Comparison of ENCODE assay signal across 13 cellular contexts in the genomic region with DNA sequence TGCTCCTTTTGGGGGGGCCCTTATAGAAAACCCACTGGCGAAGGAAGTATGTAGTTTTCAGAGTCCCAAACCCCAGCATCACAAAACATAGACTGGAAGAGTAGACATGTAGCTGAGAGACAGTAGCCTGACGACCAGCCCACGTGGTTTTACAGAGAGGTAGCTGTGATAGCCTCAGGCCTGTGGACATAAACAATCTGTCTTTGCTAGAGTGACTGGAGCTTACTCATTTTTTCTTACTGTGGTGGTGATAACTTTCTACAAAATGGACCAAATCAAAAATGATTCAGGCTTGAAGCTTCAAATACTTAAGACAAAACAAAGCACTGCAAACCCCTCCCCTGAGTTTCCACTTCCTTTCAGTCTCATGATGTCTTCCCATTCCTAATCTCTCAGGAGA.
"Had no signal": no experiment of that assay in that cellular context is flagged by ENCODE, and none has a peak within 500 bp of the region (broad histone marks: within the 10 kb centered on the region; RNA-seq: fewer than 3 reads in every experiment).

No MANE protein-coding gene starts in this region.

- FAIRE-seq: kidney had no signal

- H3K4me1 ChIP-seq: body of pancreas, left ventricle myocardium inferior, stomach, uterus had no signal

- H3K27ac ChIP-seq: body of pancreas, left ventricle myocardium inferior, stomach, uterus had no signal

- H3K4me3 Mint-ChIP-seq: activated naive CD4-positive, alpha-beta T cell treated with anti-CD3 and anti-CD28 coated beads, Interleukin-2, amount 50 U/mL, for 24 hours; neural crest cell had no signal

- H3K9me3 Mint-ChIP-seq: neural crest cell had no signal

- H3K36me3 Mint-ChIP-seq: activated naive CD4-positive, alpha-beta T cell treated with anti-CD3 and anti-CD28 coated beads, Interleukin-2, amount 50 U/mL, for 24 hours had no signal

- H3K27me3 ChIP-seq: body of pancreas, stomach, uterus had no signal

- H3K4me1 Mint-ChIP-seq: activated naive CD4-positive, alpha-beta T cell treated with anti-CD3 and anti-CD28 coated beads, Interleukin-2, amount 50 U/mL, for 24 hours; neural crest cell had no signal

- H3K4me3 ChIP-seq: body of pancreas, left ventricle myocardium inferior, stomach, uterus had no signal

- H3K9me3 ChIP-seq: body of pancreas, left ventricle myocardium inferior, stomach, uterus had no signal

- H3K27ac Mint-ChIP-seq: activated naive CD4-positive, alpha-beta T cell treated with anti-CD3 and anti-CD28 coated beads, Interleukin-2, amount 50 U/mL, for 24 hours had no signal

- H3K36me3 ChIP-seq: left ventricle myocardium inferior, stomach, uterus had no signal

- ATAC-seq: body of pancreas had no signal

- DNase-seq: activated CD4-positive, alpha-beta T cell treated with anti-CD3 and anti-CD28 coated beads, Interleukin-2, amount 50 U/mL, for 1 hour; activated T-cell treated with anti-CD3 and anti-CD28 coated beads for 4 hours; body of pancreas; kidney; left ventricle myocardium inferior; mesenchymal stem cell; retina; stimulated activated CD4-positive, alpha-beta T cell treated with anti-CD3 and anti-CD28 coated beads, Interleukin-4, amount 100 ng/mL, for 4 hours; stomach; T-helper 2 cell; uterus had no signal

- H3K27me3 Mint-ChIP-seq: activated naive CD4-positive, alpha-beta T cell treated with anti-CD3 and anti-CD28 coated beads, Interleukin-2, amount 50 U/mL, for 24 hours had no signal
